14 cellular contexts compared by ENCODE assay signal in the genomic region with DNA sequence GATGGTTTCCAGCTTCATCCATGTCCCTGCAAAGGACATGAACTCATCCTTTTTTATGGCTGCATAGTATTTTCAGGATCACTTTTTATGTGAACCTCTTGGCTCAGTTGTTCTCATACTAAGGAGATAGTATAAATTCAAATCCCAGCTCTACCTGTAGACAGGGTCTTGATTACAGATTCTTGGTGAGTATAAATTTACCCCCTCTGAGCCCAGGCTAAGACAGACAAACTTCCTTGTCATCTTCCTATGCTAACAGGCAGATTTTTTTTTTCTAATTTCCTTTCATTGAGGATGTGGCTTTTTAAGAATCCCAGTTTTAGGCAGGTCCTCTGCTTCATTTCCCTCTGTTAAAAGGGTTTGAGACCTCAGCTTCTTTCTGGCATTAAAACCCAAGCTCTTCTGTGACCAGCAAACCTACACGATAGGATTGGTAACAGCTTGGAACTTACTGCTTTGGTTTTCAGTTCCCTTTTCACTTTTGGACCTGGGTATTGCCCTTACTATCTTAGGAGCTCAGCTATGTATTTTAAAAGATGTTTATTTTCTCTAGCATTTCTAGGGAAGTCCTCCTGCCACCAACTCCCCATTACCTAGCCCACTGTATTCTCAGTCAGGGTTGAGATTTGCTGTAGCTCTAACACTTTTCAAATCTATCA.
DNase-seq lines count a peak whose midpoint lies in the region; ATAC-seq and TF ChIP-seq lines count a peak whose summit lies in the region.
"Had no signal": no experiment of that assay in that cellular context is flagged by ENCODE, and none has a peak within 500 bp of the region (broad histone marks: within the 10 kb centered on the region; RNA-seq: fewer than 3 reads in every experiment).

No MANE protein-coding gene starts in this region.

- WGBS in trophoblast cell (ENCODE audit: extremely low coverage, insufficient coverage, insufficient read length) = no CpG with 5 or more reads among the region's 1 CpG

- no peak overlapping the region for H3K14ac ChIP-seq in trophoblast cell (ENCODE audit: low read length)

- no peak overlapping the region for H3K4ac ChIP-seq in trophoblast cell (ENCODE audit: low read depth, low read length)

- in situ Hi-C loops in GM13976 (cut with MboI; ENCODE audit: low sequenced_read_pairs, unreplicated experiment) = loop anchor here (25.0 kb wide), 1 partner anchor 303 kb away; no protein-coding TSS in a partner anchor

- H3K27me3 ChIP-seq in trophoblast cell (ENCODE audit: insufficient read depth, low read length) = no peaks in the 10 kb centered on the region

- no peak overlapping the region for H2AK5ac ChIP-seq in trophoblast cell (ENCODE audit: low read length)

- no peak overlapping the region for H4K91ac ChIP-seq in trophoblast cell (ENCODE audit: low read depth, low read length)

- H2BK5ac ChIP-seq in trophoblast cell (ENCODE audit: low read depth, low read length, poor library complexity) = no peak overlapping the region

- H3K4me3 ChIP-seq in trophoblast cell (ENCODE audit: low read depth, low read length) = no peak overlapping the region

- DNase-seq in GM13976 (ENCODE audit: low spot score) (peak; percentile 42), trophoblast cell (no peak), sciatic nerve (ENCODE audit: low spot score) (no peak)
- DNase-seq in activated naive CD4-positive, alpha-beta T cell treated with anti-CD3 and anti-CD28 coated beads, Interleukin-2, amount 10 ng/mL, durations not matched to agents 7 days and 5 days = no peak
- DNase-seq: AML-193; immature natural killer cell; NCI-H1417; NK-92 treated with Interleukin-12 subunit alpha and Interleukin-12 subunit beta, amount 100 ng/mL, for 24 hours had no signal

- peaks cover 0 to 3% of the 10 kb centered on the region in 2 experiments for H3K4me1 ChIP-seq in trophoblast cell (ENCODE audit: control insufficient read depth in 1 of 2, insufficient read depth in 2 of 2, low read length in 2 of 2)

- no peak for TF ChIP-seq CTCF in GM13976 (IDR thresholded peaks at IDR 0.05; ENCODE audit: borderline replicate concordance, control extremely low read depth, extremely low read depth, insufficient read depth, missing control alignments)

- intact Hi-C loops in sciatic nerve (cut with DNase I) = no loop called here

- H3K23ac ChIP-seq in trophoblast cell (ENCODE audit: low read length) = no peak overlapping the region

- H3K9me3 Mint-ChIP-seq in activated naive CD4-positive, alpha-beta T cell treated with anti-CD3 and anti-CD28 coated beads, Interleukin-2, amount 10 ng/mL, durations not matched to agents 7 days and 5 days = no peaks in the 10 kb centered on the region
- H3K9me3 Mint-ChIP-seq: immature natural killer cell; T-helper 2 cell treated with Interferon-gamma antibody and Interleukin-4, amounts not matched to agents 5 μg/mL and 100 μg/mL, for 36 hours had no signal

- peaks cover 25% of the 10 kb centered on the region for H3K36me3 Mint-ChIP-seq in activated naive CD4-positive, alpha-beta T cell treated with anti-CD3 and anti-CD28 coated beads, Interleukin-2, amount 10 ng/mL, durations not matched to agents 7 days and 5 days

- H4K12ac ChIP-seq in trophoblast cell (ENCODE audit: low read depth, low read length) = no peak overlapping the region

- no peaks in the 10 kb centered on the region for H3K36me3 ChIP-seq in trophoblast cell (ENCODE audit: control insufficient read depth in 1 of 2, insufficient read depth in 2 of 2, low read length in 2 of 2)

- no peak overlapping the region for H2AFZ ChIP-seq in trophoblast cell (ENCODE audit: insufficient read depth, low read length, poor library complexity)

- no peak overlapping the region for H2BK120ac ChIP-seq in trophoblast cell (ENCODE audit: insufficient read depth, low read length, poor library complexity)

- H2BK12ac ChIP-seq in trophoblast cell (ENCODE audit: low read length) = no peak overlapping the region

- no peak overlapping the region for H4K8ac ChIP-seq in trophoblast cell (ENCODE audit: low read depth, low read length)

- no peaks in the 10 kb centered on the region for H3K79me2 ChIP-seq in trophoblast cell (ENCODE audit: control insufficient read depth, insufficient read depth, low read length, poor library complexity)

- H3K4me3 Mint-ChIP-seq in activated naive CD4-positive, alpha-beta T cell treated with anti-CD3 and anti-CD28 coated beads, Interleukin-2, amount 10 ng/mL, durations not matched to agents 7 days and 5 days = no peak overlapping the region
- H3K4me3 Mint-ChIP-seq: immature natural killer cell; T-helper 2 cell treated with Interferon-gamma antibody and Interleukin-4, amounts not matched to agents 5 μg/mL and 100 μg/mL, for 36 hours had no signal

- ATAC-seq in GM19452 (IDR thresholded peaks at IDR 0.05; ENCODE audit: unreplicated experiment) (peak; percentile 96), HG02852 (IDR thresholded peaks at IDR 0.05; ENCODE audit: unreplicated experiment) (peak; percentile 97), HG03575 (IDR thresholded peaks at IDR 0.05; ENCODE audit: extremely low read depth, insufficient number of reproducible peaks, low FRiP score, unreplicated experiment) (peak; percentile 69), sciatic nerve (no peak)
- no peak for ATAC-seq in activated CD4-positive, CD25-positive, alpha-beta regulatory T cell treated with anti-CD3 and anti-CD28 coated beads, Interleukin-2, amount 50 U/mL, for 24 hours

- CTCF ChIA-PET in activated naive CD4-positive, alpha-beta T cell treated with anti-CD3 and anti-CD28 coated beads, Interleukin-2, amount 10 ng/mL, durations not matched to agents 7 days and 5 days (lab: Charles Lee) = interaction anchor here (0.6 to 1.0 kb wide), 2 partner anchors 292 to 412 kb away, joined by 3 read pairs; no protein-coding TSS in a partner anchor

- peaks cover 3% of the 10 kb centered on the region for H3K4me1 Mint-ChIP-seq in activated naive CD4-positive, alpha-beta T cell treated with anti-CD3 and anti-CD28 coated beads, Interleukin-2, amount 10 ng/mL, durations not matched to agents 7 days and 5 days
- H3K4me1 Mint-ChIP-seq: immature natural killer cell had no signal

- H3K4me2 ChIP-seq in trophoblast cell (ENCODE audit: low read length) = no peak overlapping the region

- H3K9ac ChIP-seq in trophoblast cell (ENCODE audit: low read length) = no peak overlapping the region

- H3K27ac ChIP-seq in trophoblast cell (ENCODE audit: low read depth, low read length) = no peak overlapping the region
- H3K27ac ChIP-seq: epithelial cell of prostate had no signal

- H3K27ac Mint-ChIP-seq in activated naive CD4-positive, alpha-beta T cell treated with anti-CD3 and anti-CD28 coated beads, Interleukin-2, amount 10 ng/mL, durations not matched to agents 7 days and 5 days = no peak overlapping the region
- H3K27ac Mint-ChIP-seq: immature natural killer cell; T-helper 2 cell treated with Interferon-gamma antibody and Interleukin-4, amounts not matched to agents 5 μg/mL and 100 μg/mL, for 36 hours had no signal

- no peaks in the 10 kb centered on the region for H3K9me3 ChIP-seq in trophoblast cell (ENCODE audit: insufficient read depth, low read depth, low read length)

- no peak overlapping the region for H3K18ac ChIP-seq in trophoblast cell (ENCODE audit: low read length)

- H3K27me3 Mint-ChIP-seq in activated naive CD4-positive, alpha-beta T cell treated with anti-CD3 and anti-CD28 coated beads, Interleukin-2, amount 10 ng/mL, durations not matched to agents 7 days and 5 days = no peaks in the 10 kb centered on the region

- no peaks in the 10 kb centered on the region for H3K79me1 ChIP-seq in trophoblast cell (ENCODE audit: low read length)

Comparison
In these comparisons a context has a peak if more than half of its experiments do, and no peak if none do; other contexts are left out.
1. ATAC-seq: peak in GM19452 (single experiment), HG02852 (single experiment) and HG03575 (single experiment); none in sciatic nerve (single experiment) and activated CD4-positive, CD25-positive, alpha-beta regulatory T cell treated with anti-CD3 and anti-CD28 coated beads, Interleukin-2, amount 50 U/mL, for 24 hours (0 of 2).